Comparison of ENCODE assay signal across 1 cellular context in the genomic region with DNA sequence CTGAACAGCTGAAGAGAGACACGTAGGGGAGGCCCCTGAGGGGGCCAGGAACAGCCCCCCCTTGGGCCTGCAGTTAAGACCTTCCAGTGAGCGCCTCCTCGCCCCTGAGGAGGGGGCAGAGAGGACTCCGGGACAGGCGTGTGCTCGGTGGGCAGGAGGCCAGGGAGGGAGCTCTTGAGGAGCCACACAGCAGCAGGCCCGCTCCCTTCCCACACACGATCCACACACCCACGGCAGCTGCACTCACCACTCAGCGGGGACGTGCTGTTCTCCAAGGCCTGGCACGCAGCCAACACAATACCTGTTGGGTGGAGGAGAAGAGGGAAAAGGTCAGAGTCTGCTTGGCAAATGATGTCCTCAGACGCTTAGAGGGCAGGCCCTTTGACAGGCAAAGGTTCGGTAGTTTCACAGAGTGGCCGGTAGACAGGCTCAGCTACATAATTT.
TF ChIP-seq lines count a peak whose summit lies in the region.

No MANE protein-coding gene starts in this region.

TF ChIP-seq in liver, 16 proteins besides CTCF, POLR2A, EP300 and RAD21 (continued from another document):
- TF ChIP-seq, protein P1, sequence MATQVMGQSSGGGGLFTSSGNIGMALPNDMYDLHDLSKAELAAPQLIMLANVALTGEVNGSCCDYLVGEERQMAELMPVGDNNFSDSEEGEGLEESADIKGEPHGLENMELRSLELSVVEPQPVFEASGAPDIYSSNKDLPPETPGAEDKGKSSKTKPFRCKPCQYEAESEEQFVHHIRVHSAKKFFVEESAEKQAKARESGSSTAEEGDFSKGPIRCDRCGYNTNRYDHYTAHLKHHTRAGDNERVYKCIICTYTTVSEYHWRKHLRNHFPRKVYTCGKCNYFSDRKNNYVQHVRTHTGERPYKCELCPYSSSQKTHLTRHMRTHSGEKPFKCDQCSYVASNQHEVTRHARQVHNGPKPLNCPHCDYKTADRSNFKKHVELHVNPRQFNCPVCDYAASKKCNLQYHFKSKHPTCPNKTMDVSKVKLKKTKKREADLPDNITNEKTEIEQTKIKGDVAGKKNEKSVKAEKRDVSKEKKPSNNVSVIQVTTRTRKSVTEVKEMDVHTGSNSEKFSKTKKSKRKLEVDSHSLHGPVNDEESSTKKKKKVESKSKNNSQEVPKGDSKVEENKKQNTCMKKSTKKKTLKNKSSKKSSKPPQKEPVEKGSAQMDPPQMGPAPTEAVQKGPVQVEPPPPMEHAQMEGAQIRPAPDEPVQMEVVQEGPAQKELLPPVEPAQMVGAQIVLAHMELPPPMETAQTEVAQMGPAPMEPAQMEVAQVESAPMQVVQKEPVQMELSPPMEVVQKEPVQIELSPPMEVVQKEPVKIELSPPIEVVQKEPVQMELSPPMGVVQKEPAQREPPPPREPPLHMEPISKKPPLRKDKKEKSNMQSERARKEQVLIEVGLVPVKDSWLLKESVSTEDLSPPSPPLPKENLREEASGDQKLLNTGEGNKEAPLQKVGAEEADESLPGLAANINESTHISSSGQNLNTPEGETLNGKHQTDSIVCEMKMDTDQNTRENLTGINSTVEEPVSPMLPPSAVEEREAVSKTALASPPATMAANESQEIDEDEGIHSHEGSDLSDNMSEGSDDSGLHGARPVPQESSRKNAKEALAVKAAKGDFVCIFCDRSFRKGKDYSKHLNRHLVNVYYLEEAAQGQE (IDR thresholded peaks at IDR 0.05) = peak; percentile 21
- TF ChIP-seq FOXA2 (IDR thresholded peaks at IDR 0.05) = no peak
- peak; percentile 35 for TF ChIP-seq YY1 (IDR thresholded peaks at IDR 0.05)
- TF ChIP-seq, protein P2, sequence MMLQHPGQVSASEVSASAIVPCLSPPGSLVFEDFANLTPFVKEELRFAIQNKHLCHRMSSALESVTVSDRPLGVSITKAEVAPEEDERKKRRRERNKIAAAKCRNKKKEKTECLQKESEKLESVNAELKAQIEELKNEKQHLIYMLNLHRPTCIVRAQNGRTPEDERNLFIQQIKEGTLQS (IDR thresholded peaks at IDR 0.05) = no peak
TF ChIP-seq in liver: peak in this region for 9.
